Comparison of ENCODE assay signal across 1 cellular context in genomic region chr1:160652924-160653619, GRCh38.
TF ChIP-seq lines count a peak whose summit lies in the region.

No MANE protein-coding gene starts in this region.

TF ChIP-seq in SK-N-SH, 30 proteins besides CTCF, POLR2A, EP300 and RAD21 (continued from another document):
- TF ChIP-seq, protein P1, sequence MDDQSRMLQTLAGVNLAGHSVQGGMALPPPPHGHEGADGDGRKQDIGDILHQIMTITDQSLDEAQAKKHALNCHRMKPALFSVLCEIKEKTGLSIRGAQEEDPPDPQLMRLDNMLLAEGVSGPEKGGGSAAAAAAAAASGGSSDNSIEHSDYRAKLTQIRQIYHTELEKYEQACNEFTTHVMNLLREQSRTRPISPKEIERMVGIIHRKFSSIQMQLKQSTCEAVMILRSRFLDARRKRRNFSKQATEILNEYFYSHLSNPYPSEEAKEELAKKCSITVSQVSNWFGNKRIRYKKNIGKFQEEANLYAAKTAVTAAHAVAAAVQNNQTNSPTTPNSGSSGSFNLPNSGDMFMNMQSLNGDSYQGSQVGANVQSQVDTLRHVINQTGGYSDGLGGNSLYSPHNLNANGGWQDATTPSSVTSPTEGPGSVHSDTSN (IDR thresholded peaks at IDR 0.05): no peak
- no peak for TF ChIP-seq FOSL2 (IDR thresholded peaks at IDR 0.05; ENCODE audit: borderline replicate concordance, low read depth)
- no peak for TF ChIP-seq CHD2 (IDR thresholded peaks at IDR 0.05; ENCODE audit: low read length, partially characterized antibody)
- no peak for TF ChIP-seq MAX (IDR thresholded peaks at IDR 0.05; ENCODE audit: low read depth)
- TF ChIP-seq GABPA (IDR thresholded peaks at IDR 0.05; ENCODE audit: low read depth): no peak
- TF ChIP-seq POLR2AphosphoS5 (IDR thresholded peaks at IDR 0.05; ENCODE audit: low read depth, low read length): no peak
- no peak for TF ChIP-seq FOXM1 (IDR thresholded peaks at IDR 0.05; ENCODE audit: low read depth)
- TF ChIP-seq FOXJ3 (CRISPR knock-in tag; IDR thresholded peaks at IDR 0.05): no peak
- no peak for TF ChIP-seq RFX5 (IDR thresholded peaks at IDR 0.05; ENCODE audit: low read length)
- TF ChIP-seq, protein P2, sequence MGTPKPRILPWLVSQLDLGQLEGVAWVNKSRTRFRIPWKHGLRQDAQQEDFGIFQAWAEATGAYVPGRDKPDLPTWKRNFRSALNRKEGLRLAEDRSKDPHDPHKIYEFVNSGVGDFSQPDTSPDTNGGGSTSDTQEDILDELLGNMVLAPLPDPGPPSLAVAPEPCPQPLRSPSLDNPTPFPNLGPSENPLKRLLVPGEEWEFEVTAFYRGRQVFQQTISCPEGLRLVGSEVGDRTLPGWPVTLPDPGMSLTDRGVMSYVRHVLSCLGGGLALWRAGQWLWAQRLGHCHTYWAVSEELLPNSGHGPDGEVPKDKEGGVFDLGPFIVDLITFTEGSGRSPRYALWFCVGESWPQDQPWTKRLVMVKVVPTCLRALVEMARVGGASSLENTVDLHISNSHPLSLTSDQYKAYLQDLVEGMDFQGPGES (IDR thresholded peaks at IDR 0.05; ENCODE audit: low read depth, low read length): no peak
